In the genomic region with DNA sequence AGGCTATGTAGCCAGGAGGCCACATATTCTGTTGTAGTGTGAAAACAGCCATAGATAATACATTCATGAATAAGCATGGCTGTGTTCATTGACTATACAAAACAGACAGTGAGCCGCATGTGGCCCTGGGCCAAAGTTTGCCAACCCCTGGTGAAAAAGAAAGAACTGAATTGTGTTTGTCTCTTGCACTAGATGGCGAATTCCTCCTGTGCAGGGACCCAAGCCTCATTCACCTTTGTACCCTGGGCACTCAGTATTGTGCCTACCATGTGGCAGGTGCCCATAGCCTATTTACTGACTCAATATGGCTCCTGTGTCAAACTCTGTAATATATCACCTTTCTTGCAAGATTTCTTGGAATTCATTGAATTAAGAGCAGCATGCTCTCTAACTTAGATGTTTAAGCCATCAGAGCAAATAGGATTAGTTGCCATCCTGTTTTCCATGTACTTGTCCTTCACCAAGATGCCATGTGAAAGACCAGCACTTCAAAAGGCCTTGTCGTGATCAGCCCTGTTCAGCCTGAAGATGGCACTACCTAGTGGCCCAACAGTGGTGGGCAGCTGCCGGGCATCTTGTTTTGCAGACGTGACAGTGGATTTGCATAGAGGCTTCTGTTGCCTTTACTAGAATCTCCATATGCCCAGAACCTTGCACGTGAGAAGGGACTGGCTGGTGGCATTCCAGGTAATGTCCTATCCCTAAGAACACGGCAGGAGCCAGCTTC, we compare ENCODE assay signal across 15 cellular contexts. TPM values are rescaled to one million over a fixed set of nuclear protein-coding genes. Genes with fewer than 3 reads are reported as not detected.
A peak's percentile ranks its signal among the peaks of the same experiment; 100 is the strongest.
DNase-seq lines count a peak whose midpoint lies in the region; ATAC-seq and TF ChIP-seq lines count a peak whose summit lies in the region.
"Had no signal": no experiment of that assay in that cellular context is flagged by ENCODE, and none has a peak within 500 bp of the region (broad histone marks: within the 10 kb centered on the region; RNA-seq: fewer than 3 reads in every experiment).

No MANE protein-coding gene starts in this region.

- H3K9me3 ChIP-seq in WERI-Rb-1 (ENCODE audit: severe bottlenecking) (no peaks in the 10 kb centered on the region), mucosa of descending colon (no peaks in the 10 kb centered on the region), ovary (no peaks in the 10 kb centered on the region)
- H3K9me3 ChIP-seq: Caco-2 had no signal

- H3K4me3 ChIP-seq in WERI-Rb-1 (ENCODE audit: low read depth, low read length) = no peak overlapping the region
- H3K4me3 ChIP-seq in mucosa of descending colon = no peak overlapping the region
- no peak overlapping the region for H3K4me3 ChIP-seq in ovary
- H3K4me3 ChIP-seq: esophagus muscularis mucosa had no signal

- H3K4me1 ChIP-seq in mucosa of descending colon (ENCODE audit: low read depth) (no peaks in the 10 kb centered on the region), ovary (ENCODE audit: insufficient read depth) (no peaks in the 10 kb centered on the region)
- H3K4me1 ChIP-seq: esophagus muscularis mucosa had no signal

- H3K36me3 ChIP-seq in WERI-Rb-1 (no peaks in the 10 kb centered on the region), mucosa of descending colon (ENCODE audit: low read depth) (no peaks in the 10 kb centered on the region), ovary (no peaks in the 10 kb centered on the region)
- H3K36me3 ChIP-seq: esophagus muscularis mucosa had no signal

- no TSS peak for BruUV-seq in Calu3 (replicated peaks; lab: Mats Ljungman, UMichigan)

- H3K27me3 ChIP-seq in WERI-Rb-1 (ENCODE audit: insufficient read depth, low read depth, severe bottlenecking) = no peaks in the 10 kb centered on the region
- no peaks in the 10 kb centered on the region for H3K27me3 ChIP-seq in ovary
- H3K27me3 ChIP-seq: esophagus muscularis mucosa had no signal

- no peak overlapping the region for H3K27ac Mint-ChIP-seq in Calu3 (ENCODE audit: unreplicated experiment)
- H3K27ac Mint-ChIP-seq: activated CD8-positive, alpha-beta memory T cell treated with anti-CD3 and anti-CD28 coated beads, Interleukin-2, amount 10 ng/mL, durations not matched to agents 7 days and 5 days; activated naive CD4-positive, alpha-beta T cell treated with anti-CD3 and anti-CD28 coated beads, Interleukin-2, amount 50 U/mL, for 72 hours; mesothelial cell of epicardium had no signal

- CTCF ChIA-PET in Calu3 (lab: Charles Lee) = no interaction called here

- H3K27me3 Mint-ChIP-seq in Calu3 (ENCODE audit: unreplicated experiment) = no peaks in the 10 kb centered on the region
- H3K27me3 Mint-ChIP-seq: activated CD8-positive, alpha-beta memory T cell treated with anti-CD3 and anti-CD28 coated beads, Interleukin-2, amount 10 ng/mL, durations not matched to agents 7 days and 5 days; central memory CD8-positive, alpha-beta T cell had no signal

- 75 to 82% (median 80%) methylated on average over 7 of the region's 7 CpGs for WGBS in ovary, 3 donors

- TF ChIP-seq CTCF in Calu3 (IDR thresholded peaks at IDR 0.05; ENCODE audit: unreplicated experiment) = no peak
- 0 out of 2 replicates have a peak, but pooled peaks have one; percentile 18 for TF ChIP-seq CTCF in WERI-Rb-1 (IDR thresholded peaks at IDR 0.05; ENCODE audit: low read depth, low read length)
- TF ChIP-seq CTCF in mucosa of descending colon (IDR thresholded peaks at IDR 0.05) = no peak
- TF ChIP-seq CTCF in ovary (IDR thresholded peaks at IDR 0.05) = no peak

- TF ChIP-seq EP300 in ovary (IDR thresholded peaks at IDR 0.05) = no peak

- H3K9me3 Mint-ChIP-seq in Calu3 (ENCODE audit: low read depth, unreplicated experiment) = no peaks in the 10 kb centered on the region
- H3K9me3 Mint-ChIP-seq: activated naive CD4-positive, alpha-beta T cell treated with anti-CD3 and anti-CD28 coated beads, Interleukin-2, amount 50 U/mL, for 72 hours; central memory CD8-positive, alpha-beta T cell; mesothelial cell of epicardium had no signal

- no peaks in the 10 kb centered on the region for H3K36me3 Mint-ChIP-seq in Calu3 (ENCODE audit: insufficient read depth, unreplicated experiment)
- H3K36me3 Mint-ChIP-seq: activated CD8-positive, alpha-beta memory T cell treated with anti-CD3 and anti-CD28 coated beads, Interleukin-2, amount 10 ng/mL, durations not matched to agents 7 days and 5 days; activated naive CD4-positive, alpha-beta T cell treated with anti-CD3 and anti-CD28 coated beads, Interleukin-2, amount 50 U/mL, for 72 hours; mesothelial cell of epicardium had no signal

- intact Hi-C loops in Calu3 (cut with micrococcal nuclease; ENCODE audit: unreplicated experiment) (loop anchor here (1.0 kb wide), 1 partner anchor 164 kb away; no protein-coding TSS in a partner anchor), mucosa of descending colon (cut with DNase I, micrococcal nuclease) (loop anchor here in 1 of 2 donors (10.0 kb wide), 1 partner anchor 166 kb away; no protein-coding TSS in a partner anchor), ovary (cut with DNase I) (loop anchor here in 1 of 4 donors (10.0 kb wide), 1 partner anchor 46 kb away; no protein-coding TSS in a partner anchor)

- H3K27ac ChIP-seq in WERI-Rb-1 = no peak overlapping the region
- H3K27ac ChIP-seq in ovary = no peak overlapping the region
- H3K27ac ChIP-seq: esophagus muscularis mucosa had no signal

- no peaks in the 10 kb centered on the region for H3K4me1 Mint-ChIP-seq in Calu3 (ENCODE audit: low read depth, unreplicated experiment)
- H3K4me1 Mint-ChIP-seq: activated CD8-positive, alpha-beta memory T cell treated with anti-CD3 and anti-CD28 coated beads, Interleukin-2, amount 10 ng/mL, durations not matched to agents 7 days and 5 days; central memory CD8-positive, alpha-beta T cell had no signal

- peak; percentile 14 for DNase-seq in Calu3
- peak; percentile 12 for DNase-seq in NCI-H2196 (lab: John Stamatoyannopoulos, UW; ENCODE audit: unreplicated experiment)
- no peak for DNase-seq in WERI-Rb-1
- peak in 2 of 3 donors; percentile 17 to 39 for DNase-seq in mucosa of descending colon
- no peak for DNase-seq in UCSD-AML1 (lab: John Stamatoyannopoulos, UW; ENCODE audit: unreplicated experiment)
- no peak for DNase-seq in ovary
- DNase-seq: activated CD8-positive, alpha-beta memory T cell treated with anti-CD3 and anti-CD28 coated beads, Interleukin-2, amount 10 ng/mL, durations not matched to agents 7 days and 5 days; NCI-H1417 treated with DMSO at 0.1 percent for 48 hours had no signal

- peak; percentile 68 for ATAC-seq in mucosa of descending colon
- ATAC-seq in GM21390 (IDR thresholded peaks at IDR 0.05; ENCODE audit: unreplicated experiment) = no peak
- ATAC-seq in HG02852 (IDR thresholded peaks at IDR 0.05; ENCODE audit: unreplicated experiment) = no peak

- no peak for TF ChIP-seq POLR2A in ovary (IDR thresholded peaks at IDR 0.05)

- no peak overlapping the region for H3K4me3 Mint-ChIP-seq in Calu3 (ENCODE audit: low read depth, unreplicated experiment)
- H3K4me3 Mint-ChIP-seq: activated CD8-positive, alpha-beta memory T cell treated with anti-CD3 and anti-CD28 coated beads, Interleukin-2, amount 10 ng/mL, durations not matched to agents 7 days and 5 days; central memory CD8-positive, alpha-beta T cell; mesothelial cell of epicardium had no signal

RNA-seq across cellular contexts. Expression of a gene that starts 50.9 kb away (rescaled TPM):
- total RNA-seq in Calu3 (2022) (113 and 131 TPM in 2 replicates), mucosa of descending colon (1 to 10 TPM; 3.6 to 5.1 (median 4.8) TPM), ovary (10 to 100 TPM in 3 of 7 donors, 1 to 10 TPM in 4; 2.7 to 63.4 (median 7.6) TPM)
- polyA plus RNA-seq in ovary = 10 to 100 TPM in 1 of 2 donors, 1 to 10 TPM in 1; 4.7 to 20.3 TPM

Comparison
In these comparisons a context has a peak if more than half of its experiments do, and no peak if none do; other contexts are left out.
1. DNase-seq: peak in Calu3 (single experiment), NCI-H2196 (single experiment) and mucosa of descending colon (2 of 3); none in WERI-Rb-1 (single experiment), UCSD-AML1 (single experiment) and ovary (0 of 5).